ENCODE assay signal across 8 cellular contexts in the genomic region with DNA sequence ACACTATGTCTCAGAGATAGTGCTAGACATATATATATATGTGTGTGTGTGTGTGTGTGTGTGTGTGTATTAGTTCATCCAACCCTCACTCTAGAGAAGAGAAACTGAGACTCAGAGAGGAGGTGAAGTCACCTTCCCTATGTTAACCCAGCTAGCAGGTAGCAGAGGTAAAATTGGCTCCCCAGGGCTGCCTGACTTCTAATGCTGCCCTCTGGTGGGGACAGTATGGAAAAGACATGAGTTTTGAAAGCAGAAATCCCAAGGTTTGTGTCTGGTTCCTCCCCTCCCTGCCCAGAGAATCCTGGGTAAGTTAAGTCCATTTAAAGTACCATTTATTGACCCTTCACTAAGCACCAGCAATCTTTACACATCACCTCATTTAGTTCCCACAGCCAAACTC.
DNase-seq lines count a peak whose midpoint lies in the region; ATAC-seq and TF ChIP-seq lines count a peak whose summit lies in the region.

No MANE protein-coding gene starts in this region.

- no peak overlapping the region for H3K27ac Mint-ChIP-seq in WTC11

- no peaks in the 10 kb centered on the region; the same call in 1 of the 2 replicates for H3K4me1 Mint-ChIP-seq in WTC11

- H3K27ac ChIP-seq in effector memory CD4-positive, alpha-beta T cell (ENCODE audit: insufficient read depth, low read length, poor library complexity, severe bottlenecking), result no peak overlapping the region

- H3K27me3 Mint-ChIP-seq in WTC11 (ENCODE audit: low read depth), result no peaks in the 10 kb centered on the region

- CTCF ChIA-PET in WTC11 (lab: Charles Lee), result interaction anchor here (0.6 to 1.7 kb wide), 15 partner anchors 11 to 247 kb away, joined by 3 to 36 read pairs (median 4); no protein-coding TSS in a partner anchor

- no peak overlapping the region for H3K4me3 Mint-ChIP-seq in WTC11

- no peak overlapping the region for H3K4me3 ChIP-seq in effector memory CD4-positive, alpha-beta T cell (ENCODE audit: insufficient read depth, low read depth, low read length, poor library complexity, severe bottlenecking)

- peak; percentile 6 to 16 for DNase-seq in NCI-H524 (lab: John Stamatoyannopoulos, UW)
- DNase-seq in NCI-H524 treated with DMSO at 0.1 percent for 48 hours (lab: John Stamatoyannopoulos, UW), result no peak
- DNase-seq in HT-29 (ENCODE audit: low spot score), result peak; percentile 39
- DNase-seq in WTC11 (ENCODE audit: low spot score), result peak; percentile 52
- peak; percentile 5 for DNase-seq in medulla oblongata (ENCODE audit: extremely low spot score)
- DNase-seq in effector CD4-positive, alpha-beta T cell, result no peak
- DNase-seq in effector memory CD4-positive, alpha-beta T cell, result no peak

- H3K27me3 ChIP-seq in effector memory CD4-positive, alpha-beta T cell (replicated peaks; ENCODE audit: control insufficient read depth, insufficient read depth, low read length, poor library complexity, severe bottlenecking), result no peaks in the 10 kb centered on the region

- H3K36me3 Mint-ChIP-seq in WTC11, result peaks cover 7% of the 10 kb centered on the region

- H3K4me1 ChIP-seq in effector memory CD4-positive, alpha-beta T cell (ENCODE audit: control insufficient read depth, insufficient read depth, low read length, poor library complexity, severe bottlenecking), result no peaks in the 10 kb centered on the region

- H3K9me3 Mint-ChIP-seq in WTC11, result peaks cover 37% of the 10 kb centered on the region

- H3K36me3 ChIP-seq in effector memory CD4-positive, alpha-beta T cell (ENCODE audit: control insufficient read depth, insufficient read depth, low read length), result no peaks in the 10 kb centered on the region

- no peaks in the 10 kb centered on the region for H3K9me3 ChIP-seq in effector memory CD4-positive, alpha-beta T cell (ENCODE audit: control insufficient read depth, low read length)

- peak; percentile 66 for ATAC-seq in WTC11
- no peak for ATAC-seq in GM18907 (IDR thresholded peaks at IDR 0.05; ENCODE audit: unreplicated experiment)

- POLR2A ChIA-PET in WTC11 (lab: Charles Lee), result interaction anchor here (0.6 kb wide), 1 partner anchor 107 kb away, joined by 3 read pairs; no protein-coding TSS in a partner anchor

- TF ChIP-seq CTCF in WTC11 (IDR thresholded peaks at IDR 0.05), result peak; percentile 35; the same call in 1 of the 2 replicates

TF ChIP-seq in WTC11, 78 proteins besides CTCF, POLR2A, EP300 and RAD21:
- TF ChIP-seq, protein P1, sequence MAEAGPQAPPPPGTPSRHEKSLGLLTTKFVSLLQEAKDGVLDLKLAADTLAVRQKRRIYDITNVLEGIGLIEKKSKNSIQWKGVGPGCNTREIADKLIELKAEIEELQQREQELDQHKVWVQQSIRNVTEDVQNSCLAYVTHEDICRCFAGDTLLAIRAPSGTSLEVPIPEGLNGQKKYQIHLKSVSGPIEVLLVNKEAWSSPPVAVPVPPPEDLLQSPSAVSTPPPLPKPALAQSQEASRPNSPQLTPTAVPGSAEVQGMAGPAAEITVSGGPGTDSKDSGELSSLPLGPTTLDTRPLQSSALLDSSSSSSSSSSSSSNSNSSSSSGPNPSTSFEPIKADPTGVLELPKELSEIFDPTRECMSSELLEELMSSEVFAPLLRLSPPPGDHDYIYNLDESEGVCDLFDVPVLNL (CRISPR knock-in tag; IDR thresholded peaks at IDR 0.05; ENCODE audit: borderline replicate concordance, low read depth), result no peak
- TF ChIP-seq SP1 (CRISPR knock-in tag; conservative IDR thresholded peaks at IDR 0.05), result no peak
- TF ChIP-seq ZNF219 (CRISPR knock-in tag; IDR thresholded peaks at IDR 0.05; ENCODE audit: borderline replicate concordance), result no peak
- TF ChIP-seq CREB1 (CRISPR knock-in tag; IDR thresholded peaks at IDR 0.05), result no peak
- TF ChIP-seq, protein P2, sequence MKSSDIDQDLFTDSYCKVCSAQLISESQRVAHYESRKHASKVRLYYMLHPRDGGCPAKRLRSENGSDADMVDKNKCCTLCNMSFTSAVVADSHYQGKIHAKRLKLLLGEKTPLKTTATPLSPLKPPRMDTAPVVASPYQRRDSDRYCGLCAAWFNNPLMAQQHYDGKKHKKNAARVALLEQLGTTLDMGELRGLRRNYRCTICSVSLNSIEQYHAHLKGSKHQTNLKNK (CRISPR knock-in tag; IDR thresholded peaks at IDR 0.05), result no peak
- TF ChIP-seq, protein P3, sequence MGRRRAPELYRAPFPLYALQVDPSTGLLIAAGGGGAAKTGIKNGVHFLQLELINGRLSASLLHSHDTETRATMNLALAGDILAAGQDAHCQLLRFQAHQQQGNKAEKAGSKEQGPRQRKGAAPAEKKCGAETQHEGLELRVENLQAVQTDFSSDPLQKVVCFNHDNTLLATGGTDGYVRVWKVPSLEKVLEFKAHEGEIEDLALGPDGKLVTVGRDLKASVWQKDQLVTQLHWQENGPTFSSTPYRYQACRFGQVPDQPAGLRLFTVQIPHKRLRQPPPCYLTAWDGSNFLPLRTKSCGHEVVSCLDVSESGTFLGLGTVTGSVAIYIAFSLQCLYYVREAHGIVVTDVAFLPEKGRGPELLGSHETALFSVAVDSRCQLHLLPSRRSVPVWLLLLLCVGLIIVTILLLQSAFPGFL (CRISPR knock-in tag; IDR thresholded peaks at IDR 0.05; ENCODE audit: borderline replicate concordance), result no peak
- no peak for TF ChIP-seq ZNF671 (CRISPR knock-in tag; IDR thresholded peaks at IDR 0.05)
- no peak for TF ChIP-seq OVOL2 (CRISPR knock-in tag; IDR thresholded peaks at IDR 0.05; ENCODE audit: borderline replicate concordance)
- TF ChIP-seq NFYB (CRISPR knock-in tag; conservative IDR thresholded peaks at IDR 0.05; ENCODE audit: low read depth), result no peak
- no peak for TF ChIP-seq ZNF317 (CRISPR knock-in tag; IDR thresholded peaks at IDR 0.05; ENCODE audit: borderline replicate concordance, low read depth)
- no peak for TF ChIP-seq NR3C1 (CRISPR knock-in tag; conservative IDR thresholded peaks at IDR 0.05; ENCODE audit: low read depth)
- TF ChIP-seq, protein P4, sequence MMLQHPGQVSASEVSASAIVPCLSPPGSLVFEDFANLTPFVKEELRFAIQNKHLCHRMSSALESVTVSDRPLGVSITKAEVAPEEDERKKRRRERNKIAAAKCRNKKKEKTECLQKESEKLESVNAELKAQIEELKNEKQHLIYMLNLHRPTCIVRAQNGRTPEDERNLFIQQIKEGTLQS (CRISPR knock-in tag; conservative IDR thresholded peaks at IDR 0.05), result no peak
- TF ChIP-seq KAT7 (CRISPR knock-in tag; IDR thresholded peaks at IDR 0.05; ENCODE audit: borderline replicate concordance), result no peak
- TF ChIP-seq FOXK1 (CRISPR knock-in tag; IDR thresholded peaks at IDR 0.05), result no peak
- TF ChIP-seq MXD4 (CRISPR knock-in tag; IDR thresholded peaks at IDR 0.05; ENCODE audit: borderline replicate concordance), result no peak
- no peak for TF ChIP-seq ZNF121 (CRISPR knock-in tag; IDR thresholded peaks at IDR 0.05)
- TF ChIP-seq HMGA2 (CRISPR knock-in tag; IDR thresholded peaks at IDR 0.05), result no peak
- TF ChIP-seq FOXJ3 (CRISPR knock-in tag; IDR thresholded peaks at IDR 0.05; ENCODE audit: borderline replicate concordance), result no peak
- TF ChIP-seq ZNF232 (CRISPR knock-in tag; IDR thresholded peaks at IDR 0.05), result no peak
- no peak for TF ChIP-seq CREM (CRISPR knock-in tag; IDR thresholded peaks at IDR 0.05)

Comparison
In these comparisons a context has a peak if more than half of its experiments do, and no peak if none do; other contexts are left out.
1. DNase-seq: peak in NCI-H524 (2 of 2), HT-29 (single experiment), WTC11 (single experiment) and medulla oblongata (single experiment); none in NCI-H524 treated with DMSO at 0.1 percent for 48 hours (single experiment), effector CD4-positive, alpha-beta T cell (single experiment) and effector memory CD4-positive, alpha-beta T cell (0 of 3).